ENCODE assay signal across 8 cellular contexts in the genomic region with DNA sequence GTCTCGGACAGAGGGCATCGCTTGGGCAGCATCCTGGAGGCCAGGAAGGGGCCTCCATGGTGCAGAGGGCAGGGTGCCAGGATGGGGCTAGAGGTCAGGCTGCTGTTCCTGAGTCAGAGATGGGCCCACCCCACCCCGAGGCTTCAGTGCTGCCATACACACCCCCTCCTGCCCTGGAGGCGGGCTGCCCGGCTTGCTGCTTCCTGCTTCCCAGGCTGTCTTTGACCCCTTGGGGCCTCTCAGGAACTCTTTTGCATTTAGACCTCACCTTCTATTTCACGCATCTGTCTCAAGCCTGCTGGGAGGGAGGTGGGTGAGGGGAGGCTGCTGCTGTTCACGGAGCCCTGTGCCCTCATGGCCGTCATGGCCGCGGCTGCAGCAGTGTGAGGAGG. TPM values are rescaled to one million over a fixed set of nuclear protein-coding genes. Genes with fewer than 3 reads are reported as not detected.
DNase-seq lines count a peak whose midpoint lies in the region; ATAC-seq and TF ChIP-seq lines count a peak whose summit lies in the region.

No MANE protein-coding gene starts in this region.

- peak; percentile 22 for TF ChIP-seq POLR2A in GM10847 (IDR thresholded peaks at IDR 0.05; ENCODE audit: extremely low read depth, insufficient read length)

- DNase-seq in NCI-H2171 treated with DMSO at 0.1 percent for 48 hours (lab: John Stamatoyannopoulos, UW) (peak; percentile 74), dermis blood vessel endothelial cell (peak; percentile 55), omental fat pad (ENCODE audit: low spot score) (no peak), COR-L47 (lab: John Stamatoyannopoulos, UW) (no peak), amniotic stem cell (lab: John Stamatoyannopoulos, UW) (no peak), GM20000 (ENCODE audit: low spot score) (no peak)

- TF ChIP-seq CTCF in omental fat pad (IDR thresholded peaks at IDR 0.05), result no peak
- TF ChIP-seq CTCF in GM20000 (IDR thresholded peaks at IDR 0.05; ENCODE audit: extremely low read depth, missing control alignments), result no peak

- ATAC-seq in omental fat pad (ENCODE audit: low FRiP score), result peak; percentile 13
- ATAC-seq in GM19467 (IDR thresholded peaks at IDR 0.05; ENCODE audit: unreplicated experiment), result no peak

RNA-seq across cellular contexts. Expression of gene GRAMD4, which starts 6.6 kb away (rescaled TPM):
- total RNA-seq in dermis blood vessel endothelial cell (48.8 and 58.5 TPM in 2 replicates), omental fat pad (10 to 100 TPM; 19.1 to 25.4 (median 19.5) TPM)

Comparison
In these comparisons a context has a peak if more than half of its experiments do, and no peak if none do; other contexts are left out.
1. DNase-seq: peak in NCI-H2171 treated with DMSO at 0.1 percent for 48 hours (single experiment) and dermis blood vessel endothelial cell (single experiment); none in omental fat pad (single experiment), COR-L47 (single experiment), amniotic stem cell (single experiment) and GM20000 (single experiment).